In the genomic region with DNA sequence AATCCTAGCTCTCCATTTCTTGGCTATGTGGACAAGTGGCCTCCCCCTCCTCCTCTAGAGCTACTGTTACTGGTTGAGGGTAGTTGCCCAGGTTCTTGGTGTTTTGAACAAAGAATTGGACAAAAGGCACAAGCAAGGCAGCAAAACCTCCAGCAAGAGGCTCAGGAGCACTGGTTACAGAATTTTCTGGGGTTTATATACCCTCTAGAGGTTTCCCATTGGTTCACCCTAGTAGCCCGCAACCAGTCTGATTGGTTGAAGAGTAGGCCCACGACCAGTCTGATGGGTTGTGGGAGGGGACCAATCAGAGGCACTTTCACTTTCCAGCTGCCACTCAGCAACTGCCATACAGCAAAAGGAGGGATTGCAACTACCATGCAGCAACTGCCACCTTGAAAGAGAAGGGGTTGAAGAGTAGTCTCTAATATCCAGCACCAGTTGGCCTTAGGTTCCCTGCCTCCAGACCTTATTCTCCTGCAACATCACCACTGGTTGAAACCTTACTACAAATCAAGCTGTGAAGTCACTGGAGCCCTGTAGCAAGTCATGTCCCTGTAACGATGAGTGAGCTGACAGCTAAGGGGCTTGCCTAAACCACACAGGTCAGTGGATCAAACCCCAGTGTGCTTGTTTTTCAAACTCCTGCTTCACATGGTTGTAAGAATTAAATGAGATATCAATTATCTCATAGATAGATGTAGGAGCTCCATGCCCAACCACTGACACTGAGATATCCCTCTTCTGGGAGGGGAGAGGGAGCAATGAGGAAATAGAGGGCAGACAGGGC, we compare ENCODE assay signal across 1 cellular context.
TF ChIP-seq lines count a peak whose summit lies in the region.

No MANE protein-coding gene starts in this region.

TF ChIP-seq in HepG2, 621 proteins besides CTCF, POLR2A, EP300 and RAD21 (continued from another document and continues in another):
- TF ChIP-seq, protein P1, sequence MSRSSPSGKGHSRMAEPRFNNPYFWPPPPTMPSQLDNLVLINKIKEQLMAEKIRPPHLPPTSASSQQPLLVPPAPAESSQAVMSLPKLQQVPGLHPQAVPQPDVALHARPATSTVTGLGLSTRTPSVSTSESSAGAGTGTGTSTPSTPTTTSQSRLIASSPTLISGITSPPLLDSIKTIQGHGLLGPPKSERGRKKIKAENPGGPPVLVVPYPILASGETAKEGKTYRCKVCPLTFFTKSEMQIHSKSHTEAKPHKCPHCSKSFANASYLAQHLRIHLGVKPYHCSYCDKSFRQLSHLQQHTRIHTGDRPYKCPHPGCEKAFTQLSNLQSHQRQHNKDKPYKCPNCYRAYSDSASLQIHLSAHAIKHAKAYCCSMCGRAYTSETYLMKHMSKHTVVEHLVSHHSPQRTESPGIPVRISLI (CRISPR knock-in tag; IDR thresholded peaks at IDR 0.05; ENCODE audit: borderline replicate concordance): no peak
- TF ChIP-seq SP5 (CRISPR knock-in tag; IDR thresholded peaks at IDR 0.05; ENCODE audit: borderline replicate concordance, low read depth): no peak
- TF ChIP-seq KAT7 (CRISPR knock-in tag; IDR thresholded peaks at IDR 0.05; ENCODE audit: borderline replicate concordance): no peak
- TF ChIP-seq, protein P2, sequence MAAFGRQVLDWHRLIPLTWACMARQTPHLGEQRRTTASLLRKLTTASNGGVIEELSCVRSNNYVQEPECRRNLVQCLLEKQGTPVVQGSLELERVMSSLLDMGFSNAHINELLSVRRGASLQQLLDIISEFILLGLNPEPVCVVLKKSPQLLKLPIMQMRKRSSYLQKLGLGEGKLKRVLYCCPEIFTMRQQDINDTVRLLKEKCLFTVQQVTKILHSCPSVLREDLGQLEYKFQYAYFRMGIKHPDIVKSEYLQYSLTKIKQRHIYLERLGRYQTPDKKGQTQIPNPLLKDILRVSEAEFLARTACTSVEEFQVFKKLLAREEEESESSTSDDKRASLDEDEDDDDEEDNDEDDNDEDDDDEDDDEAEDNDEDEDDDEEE (CRISPR knock-in tag; IDR thresholded peaks at IDR 0.05): no peak
- TF ChIP-seq, protein P3, sequence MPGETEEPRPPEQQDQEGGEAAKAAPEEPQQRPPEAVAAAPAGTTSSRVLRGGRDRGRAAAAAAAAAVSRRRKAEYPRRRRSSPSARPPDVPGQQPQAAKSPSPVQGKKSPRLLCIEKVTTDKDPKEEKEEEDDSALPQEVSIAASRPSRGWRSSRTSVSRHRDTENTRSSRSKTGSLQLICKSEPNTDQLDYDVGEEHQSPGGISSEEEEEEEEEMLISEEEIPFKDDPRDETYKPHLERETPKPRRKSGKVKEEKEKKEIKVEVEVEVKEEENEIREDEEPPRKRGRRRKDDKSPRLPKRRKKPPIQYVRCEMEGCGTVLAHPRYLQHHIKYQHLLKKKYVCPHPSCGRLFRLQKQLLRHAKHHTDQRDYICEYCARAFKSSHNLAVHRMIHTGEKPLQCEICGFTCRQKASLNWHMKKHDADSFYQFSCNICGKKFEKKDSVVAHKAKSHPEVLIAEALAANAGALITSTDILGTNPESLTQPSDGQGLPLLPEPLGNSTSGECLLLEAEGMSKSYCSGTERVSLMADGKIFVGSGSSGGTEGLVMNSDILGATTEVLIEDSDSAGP (CRISPR knock-in tag; IDR thresholded peaks at IDR 0.05; ENCODE audit: borderline replicate concordance): no peak; the same call in none of the 2 replicates
- no peak for TF ChIP-seq IKZF1 (IDR thresholded peaks at IDR 0.05)
- TF ChIP-seq BRCA1 (CRISPR knock-in tag; IDR thresholded peaks at IDR 0.05): 0 out of 2 replicates have a peak, but pooled peaks have one; percentile 41
- no peak for TF ChIP-seq TMF1 (CRISPR knock-in tag; IDR thresholded peaks at IDR 0.05; ENCODE audit: low read depth)
- no peak for TF ChIP-seq ZNF776 (CRISPR knock-in tag; IDR thresholded peaks at IDR 0.05)
- TF ChIP-seq ELF1 (CRISPR knock-in tag; IDR thresholded peaks at IDR 0.05): no peak
- TF ChIP-seq ZNF713 (CRISPR knock-in tag; IDR thresholded peaks at IDR 0.05): no peak
- TF ChIP-seq NBN (conservative IDR thresholded peaks at IDR 0.05): no peak
- TF ChIP-seq ZNF83 (CRISPR knock-in tag; IDR thresholded peaks at IDR 0.05; ENCODE audit: borderline replicate concordance): no peak
- no peak for TF ChIP-seq HNRNPUL1 (IDR thresholded peaks at IDR 0.05; ENCODE audit: low read depth, low read length)
- peak; percentile 78 for TF ChIP-seq SAP130 (CRISPR knock-in tag; IDR thresholded peaks at IDR 0.05; ENCODE audit: low read depth)
- no peak for TF ChIP-seq GFI1 (CRISPR knock-in tag; IDR thresholded peaks at IDR 0.05; ENCODE audit: borderline replicate concordance)
- TF ChIP-seq ARNTL (CRISPR knock-in tag; IDR thresholded peaks at IDR 0.05): no peak
- TF ChIP-seq, protein P4, sequence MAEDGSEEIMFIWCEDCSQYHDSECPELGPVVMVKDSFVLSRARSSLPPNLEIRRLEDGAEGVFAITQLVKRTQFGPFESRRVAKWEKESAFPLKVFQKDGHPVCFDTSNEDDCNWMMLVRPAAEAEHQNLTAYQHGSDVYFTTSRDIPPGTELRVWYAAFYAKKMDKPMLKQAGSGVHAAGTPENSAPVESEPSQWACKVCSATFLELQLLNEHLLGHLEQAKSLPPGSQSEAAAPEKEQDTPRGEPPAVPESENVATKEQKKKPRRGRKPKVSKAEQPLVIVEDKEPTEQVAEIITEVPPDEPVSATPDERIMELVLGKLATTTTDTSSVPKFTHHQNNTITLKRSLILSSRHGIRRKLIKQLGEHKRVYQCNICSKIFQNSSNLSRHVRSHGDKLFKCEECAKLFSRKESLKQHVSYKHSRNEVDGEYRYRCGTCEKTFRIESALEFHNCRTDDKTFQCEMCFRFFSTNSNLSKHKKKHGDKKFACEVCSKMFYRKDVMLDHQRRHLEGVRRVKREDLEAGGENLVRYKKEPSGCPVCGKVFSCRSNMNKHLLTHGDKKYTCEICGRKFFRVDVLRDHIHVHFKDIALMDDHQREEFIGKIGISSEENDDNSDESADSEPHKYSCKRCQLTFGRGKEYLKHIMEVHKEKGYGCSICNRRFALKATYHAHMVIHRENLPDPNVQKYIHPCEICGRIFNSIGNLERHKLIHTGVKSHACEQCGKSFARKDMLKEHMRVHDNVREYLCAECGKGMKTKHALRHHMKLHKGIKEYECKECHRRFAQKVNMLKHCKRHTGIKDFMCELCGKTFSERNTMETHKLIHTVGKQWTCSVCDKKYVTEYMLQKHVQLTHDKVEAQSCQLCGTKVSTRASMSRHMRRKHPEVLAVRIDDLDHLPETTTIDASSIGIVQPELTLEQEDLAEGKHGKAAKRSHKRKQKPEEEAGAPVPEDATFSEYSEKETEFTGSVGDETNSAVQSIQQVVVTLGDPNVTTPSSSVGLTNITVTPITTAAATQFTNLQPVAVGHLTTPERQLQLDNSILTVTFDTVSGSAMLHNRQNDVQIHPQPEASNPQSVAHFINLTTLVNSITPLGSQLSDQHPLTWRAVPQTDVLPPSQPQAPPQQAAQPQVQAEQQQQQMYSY (CRISPR knock-in tag; IDR thresholded peaks at IDR 0.05): no peak
- TF ChIP-seq ZBTB42 (CRISPR knock-in tag; IDR thresholded peaks at IDR 0.05): no peak
- no peak for TF ChIP-seq SMYD3 (CRISPR knock-in tag; IDR thresholded peaks at IDR 0.05)
- TF ChIP-seq, protein P5, sequence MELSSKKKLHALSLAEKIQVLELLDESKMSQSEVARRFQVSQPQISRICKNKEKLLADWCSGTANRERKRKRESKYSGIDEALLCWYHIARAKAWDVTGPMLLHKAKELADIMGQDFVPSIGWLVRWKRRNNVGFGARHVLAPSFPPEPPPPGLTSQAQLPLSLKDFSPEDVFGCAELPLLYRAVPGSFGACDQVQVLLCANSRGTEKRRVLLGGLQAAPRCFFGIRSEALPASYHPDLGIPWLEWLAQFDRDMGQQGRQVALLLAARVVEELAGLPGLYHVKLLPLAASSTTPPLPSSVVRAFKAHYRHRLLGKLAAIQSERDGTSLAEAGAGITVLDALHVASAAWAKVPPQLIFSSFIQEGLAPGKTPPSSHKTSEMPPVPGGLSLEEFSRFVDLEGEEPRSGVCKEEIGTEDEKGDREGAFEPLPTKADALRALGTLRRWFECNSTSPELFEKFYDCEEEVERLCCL (CRISPR knock-in tag; IDR thresholded peaks at IDR 0.05; ENCODE audit: borderline replicate concordance): no peak
- TF ChIP-seq HOXA3 (CRISPR knock-in tag; IDR thresholded peaks at IDR 0.05): 0 out of 2 replicates have a peak, but pooled peaks have one; percentile 45
- TF ChIP-seq, protein P6, sequence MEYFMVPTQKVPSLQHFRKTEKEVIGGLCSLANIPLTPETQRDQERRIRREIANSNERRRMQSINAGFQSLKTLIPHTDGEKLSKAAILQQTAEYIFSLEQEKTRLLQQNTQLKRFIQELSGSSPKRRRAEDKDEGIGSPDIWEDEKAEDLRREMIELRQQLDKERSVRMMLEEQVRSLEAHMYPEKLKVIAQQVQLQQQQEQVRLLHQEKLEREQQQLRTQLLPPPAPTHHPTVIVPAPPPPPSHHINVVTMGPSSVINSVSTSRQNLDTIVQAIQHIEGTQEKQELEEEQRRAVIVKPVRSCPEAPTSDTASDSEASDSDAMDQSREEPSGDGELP (IDR thresholded peaks at IDR 0.05; ENCODE audit: borderline replicate concordance, low read depth): no peak
- no peak for TF ChIP-seq SAFB2 (CRISPR knock-in tag; IDR thresholded peaks at IDR 0.05; ENCODE audit: borderline replicate concordance, low read depth)
- TF ChIP-seq FOXA3 (CRISPR knock-in tag; IDR thresholded peaks at IDR 0.05): no peak
- no peak for TF ChIP-seq HNRNPH1 (optimal IDR thresholded peaks at IDR 0.05; ENCODE audit: low read depth, low read length)
- TF ChIP-seq ZNF263 (CRISPR knock-in tag; IDR thresholded peaks at IDR 0.05): 0 out of 2 replicates have a peak, but pooled peaks have one; percentile 17
- no peak for TF ChIP-seq SKI (IDR thresholded peaks at IDR 0.05; ENCODE audit: partially characterized antibody)
- peak; percentile 36; the same call in 1 of the 2 replicates for TF ChIP-seq ZNF766 (CRISPR knock-in tag; IDR thresholded peaks at IDR 0.05; ENCODE audit: borderline replicate concordance)
- no peak for TF ChIP-seq PHB2 (IDR thresholded peaks at IDR 0.05; ENCODE audit: partially characterized antibody)
- TF ChIP-seq ZNF577 (CRISPR knock-in tag; IDR thresholded peaks at IDR 0.05; ENCODE audit: borderline replicate concordance, low read depth): no peak
- TF ChIP-seq JUN (CRISPR knock-in tag; IDR thresholded peaks at IDR 0.05): no peak
- no peak for TF ChIP-seq HOXD1 (CRISPR knock-in tag; IDR thresholded peaks at IDR 0.05)
- no peak for TF ChIP-seq CBX5 (CRISPR knock-in tag; IDR thresholded peaks at IDR 0.05; ENCODE audit: borderline replicate concordance)
- no peak for TF ChIP-seq HIVEP1 (CRISPR knock-in tag; IDR thresholded peaks at IDR 0.05)
- no peak for TF ChIP-seq GLI4 (CRISPR knock-in tag; IDR thresholded peaks at IDR 0.05; ENCODE audit: borderline replicate concordance)
- no peak for TF ChIP-seq ZNF570 (CRISPR knock-in tag; IDR thresholded peaks at IDR 0.05; ENCODE audit: borderline replicate concordance)
- TF ChIP-seq ZNF543 (CRISPR knock-in tag; IDR thresholded peaks at IDR 0.05): no peak
- no peak for TF ChIP-seq ZNF20 (CRISPR knock-in tag; IDR thresholded peaks at IDR 0.05)
- TF ChIP-seq KLF6 (CRISPR knock-in tag; IDR thresholded peaks at IDR 0.05): 0 out of 2 replicates have a peak, but pooled peaks have one; percentile 29
- TF ChIP-seq, protein P7, sequence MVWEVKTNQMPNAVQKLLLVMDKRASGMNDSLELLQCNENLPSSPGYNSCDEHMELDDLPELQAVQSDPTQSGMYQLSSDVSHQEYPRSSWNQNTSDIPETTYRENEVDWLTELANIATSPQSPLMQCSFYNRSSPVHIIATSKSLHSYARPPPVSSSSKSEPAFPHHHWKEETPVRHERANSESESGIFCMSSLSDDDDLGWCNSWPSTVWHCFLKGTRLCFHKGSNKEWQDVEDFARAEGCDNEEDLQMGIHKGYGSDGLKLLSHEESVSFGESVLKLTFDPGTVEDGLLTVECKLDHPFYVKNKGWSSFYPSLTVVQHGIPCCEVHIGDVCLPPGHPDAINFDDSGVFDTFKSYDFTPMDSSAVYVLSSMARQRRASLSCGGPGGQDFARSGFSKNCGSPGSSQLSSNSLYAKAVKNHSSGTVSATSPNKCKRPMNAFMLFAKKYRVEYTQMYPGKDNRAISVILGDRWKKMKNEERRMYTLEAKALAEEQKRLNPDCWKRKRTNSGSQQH (CRISPR knock-in tag; IDR thresholded peaks at IDR 0.05; ENCODE audit: low read depth): no peak
- TF ChIP-seq, protein P8, sequence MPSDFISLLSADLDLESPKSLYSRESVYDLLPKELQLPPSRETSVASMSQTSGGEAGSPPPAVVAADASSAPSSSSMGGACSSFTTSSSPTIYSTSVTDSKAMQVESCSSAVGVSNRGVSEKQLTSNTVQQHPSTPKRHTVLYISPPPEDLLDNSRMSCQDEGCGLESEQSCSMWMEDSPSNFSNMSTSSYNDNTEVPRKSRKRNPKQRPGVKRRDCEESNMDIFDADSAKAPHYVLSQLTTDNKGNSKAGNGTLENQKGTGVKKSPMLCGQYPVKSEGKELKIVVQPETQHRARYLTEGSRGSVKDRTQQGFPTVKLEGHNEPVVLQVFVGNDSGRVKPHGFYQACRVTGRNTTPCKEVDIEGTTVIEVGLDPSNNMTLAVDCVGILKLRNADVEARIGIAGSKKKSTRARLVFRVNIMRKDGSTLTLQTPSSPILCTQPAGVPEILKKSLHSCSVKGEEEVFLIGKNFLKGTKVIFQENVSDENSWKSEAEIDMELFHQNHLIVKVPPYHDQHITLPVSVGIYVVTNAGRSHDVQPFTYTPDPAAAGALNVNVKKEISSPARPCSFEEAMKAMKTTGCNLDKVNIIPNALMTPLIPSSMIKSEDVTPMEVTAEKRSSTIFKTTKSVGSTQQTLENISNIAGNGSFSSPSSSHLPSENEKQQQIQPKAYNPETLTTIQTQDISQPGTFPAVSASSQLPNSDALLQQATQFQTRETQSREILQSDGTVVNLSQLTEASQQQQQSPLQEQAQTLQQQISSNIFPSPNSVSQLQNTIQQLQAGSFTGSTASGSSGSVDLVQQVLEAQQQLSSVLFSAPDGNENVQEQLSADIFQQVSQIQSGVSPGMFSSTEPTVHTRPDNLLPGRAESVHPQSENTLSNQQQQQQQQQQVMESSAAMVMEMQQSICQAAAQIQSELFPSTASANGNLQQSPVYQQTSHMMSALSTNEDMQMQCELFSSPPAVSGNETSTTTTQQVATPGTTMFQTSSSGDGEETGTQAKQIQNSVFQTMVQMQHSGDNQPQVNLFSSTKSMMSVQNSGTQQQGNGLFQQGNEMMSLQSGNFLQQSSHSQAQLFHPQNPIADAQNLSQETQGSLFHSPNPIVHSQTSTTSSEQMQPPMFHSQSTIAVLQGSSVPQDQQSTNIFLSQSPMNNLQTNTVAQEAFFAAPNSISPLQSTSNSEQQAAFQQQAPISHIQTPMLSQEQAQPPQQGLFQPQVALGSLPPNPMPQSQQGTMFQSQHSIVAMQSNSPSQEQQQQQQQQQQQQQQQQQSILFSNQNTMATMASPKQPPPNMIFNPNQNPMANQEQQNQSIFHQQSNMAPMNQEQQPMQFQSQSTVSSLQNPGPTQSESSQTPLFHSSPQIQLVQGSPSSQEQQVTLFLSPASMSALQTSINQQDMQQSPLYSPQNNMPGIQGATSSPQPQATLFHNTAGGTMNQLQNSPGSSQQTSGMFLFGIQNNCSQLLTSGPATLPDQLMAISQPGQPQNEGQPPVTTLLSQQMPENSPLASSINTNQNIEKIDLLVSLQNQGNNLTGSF (CRISPR knock-in tag; IDR thresholded peaks at IDR 0.05): no peak
- peak; percentile 45; the same call in 1 of the 3 replicates for TF ChIP-seq MXI1 (IDR thresholded peaks at IDR 0.05; ENCODE audit: borderline replicate concordance, low read depth, low read length)
- TF ChIP-seq FOXK1 (CRISPR knock-in tag; IDR thresholded peaks at IDR 0.05; ENCODE audit: borderline replicate concordance, low read depth): peak; percentile 46; the same call in 1 of the 2 replicates
- TF ChIP-seq NRL (CRISPR knock-in tag; IDR thresholded peaks at IDR 0.05; ENCODE audit: borderline replicate concordance): no peak
- no peak for TF ChIP-seq CREM (IDR thresholded peaks at IDR 0.05)
- no peak for TF ChIP-seq CREM (CRISPR knock-in tag; IDR thresholded peaks at IDR 0.05)
- no peak for TF ChIP-seq SRF (IDR thresholded peaks at IDR 0.05; ENCODE audit: low read depth, low read length)
